In the genomic region with DNA sequence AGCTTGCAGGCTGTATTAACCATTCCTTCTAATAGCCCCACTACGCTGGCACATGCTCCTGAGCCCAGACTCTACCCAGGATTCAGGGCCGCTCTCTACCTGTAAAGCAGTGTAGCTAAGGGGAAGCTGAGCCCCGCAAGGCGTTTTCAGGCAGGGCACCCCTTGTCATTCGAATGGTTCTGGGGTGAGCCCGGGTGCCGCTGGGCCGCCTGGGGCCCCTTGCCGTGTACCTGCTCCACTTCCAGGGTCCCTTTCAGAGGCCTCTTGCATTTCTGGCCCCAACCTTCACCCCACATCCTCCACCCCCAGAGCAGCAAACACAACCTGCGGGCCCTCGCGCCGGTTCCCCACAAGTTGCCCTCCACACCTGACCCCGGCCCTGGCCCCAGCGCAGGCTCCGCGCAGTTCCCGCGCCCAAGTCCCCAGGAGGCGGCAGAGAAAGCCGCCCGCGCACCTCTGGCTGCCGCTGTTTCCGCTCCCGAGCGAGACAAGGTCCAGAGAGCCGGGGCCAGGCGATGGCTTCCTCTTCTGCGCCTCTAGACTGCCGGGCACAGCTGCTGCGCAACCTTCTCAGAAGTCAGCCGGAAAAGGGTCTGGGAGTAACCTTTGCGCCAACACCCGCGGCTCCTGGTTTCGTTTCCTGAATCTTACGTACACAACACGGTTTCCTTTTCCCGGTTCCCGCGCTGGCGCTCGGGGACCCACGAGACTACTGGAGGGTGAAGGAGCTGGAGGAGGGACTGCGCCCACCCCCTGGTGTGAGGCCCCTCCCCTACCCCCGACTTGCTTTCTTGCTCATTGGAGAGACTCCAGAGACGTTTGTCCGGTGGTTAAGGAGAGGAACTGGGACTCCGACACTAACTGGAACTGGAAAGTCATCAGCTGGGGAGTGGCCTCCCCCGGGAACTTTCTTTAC, we compare ENCODE assay signal across 1 cellular context.
TF ChIP-seq lines count a peak whose summit lies in the region.

Gene PLSCR1 (minus strand): TSS at position 595 of the 916 bp plus-strand sequence. CDS start 8,055 bp downstream, outside the sequence.

TF ChIP-seq in K562, 482 proteins besides CTCF, POLR2A, EP300 and RAD21 (continued from another document and continues in another):
- TF ChIP-seq, protein P1, sequence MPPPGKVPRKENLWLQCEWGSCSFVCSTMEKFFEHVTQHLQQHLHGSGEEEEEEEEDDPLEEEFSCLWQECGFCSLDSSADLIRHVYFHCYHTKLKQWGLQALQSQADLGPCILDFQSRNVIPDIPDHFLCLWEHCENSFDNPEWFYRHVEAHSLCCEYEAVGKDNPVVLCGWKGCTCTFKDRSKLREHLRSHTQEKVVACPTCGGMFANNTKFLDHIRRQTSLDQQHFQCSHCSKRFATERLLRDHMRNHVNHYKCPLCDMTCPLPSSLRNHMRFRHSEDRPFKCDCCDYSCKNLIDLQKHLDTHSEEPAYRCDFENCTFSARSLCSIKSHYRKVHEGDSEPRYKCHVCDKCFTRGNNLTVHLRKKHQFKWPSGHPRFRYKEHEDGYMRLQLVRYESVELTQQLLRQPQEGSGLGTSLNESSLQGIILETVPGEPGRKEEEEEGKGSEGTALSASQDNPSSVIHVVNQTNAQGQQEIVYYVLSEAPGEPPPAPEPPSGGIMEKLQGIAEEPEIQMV (tag; conservative IDR thresholded peaks at IDR 0.05; ENCODE audit: low read depth): no peak
- TF ChIP-seq ZNF174 (CRISPR knock-in tag; IDR thresholded peaks at IDR 0.05): no peak
- no peak for TF ChIP-seq NBN (IDR thresholded peaks at IDR 0.05; ENCODE audit: low read depth)
- no peak for TF ChIP-seq TCF7L2 (IDR thresholded peaks at IDR 0.05; ENCODE audit: low read depth, low read length)
- TF ChIP-seq SLC30A9 (CRISPR knock-in tag; IDR thresholded peaks at IDR 0.05): no peak
- no peak for TF ChIP-seq ZNF408 (CRISPR knock-in tag; IDR thresholded peaks at IDR 0.05; ENCODE audit: low read depth)
- TF ChIP-seq RNF2 (IDR thresholded peaks at IDR 0.05): no peak
- TF ChIP-seq HDAC6 (IDR thresholded peaks at IDR 0.05; ENCODE audit: low read depth, low read length): no peak
- TF ChIP-seq ELF2 (CRISPR knock-in tag; IDR thresholded peaks at IDR 0.05): 0 out of 2 replicates have a peak, but pooled peaks have one; percentile 28
- TF ChIP-seq ELF4 (CRISPR knock-in tag; IDR thresholded peaks at IDR 0.05): no peak
- TF ChIP-seq BACH1 (tag; IDR thresholded peaks at IDR 0.05): no peak
- no peak for TF ChIP-seq ZNF668 (CRISPR knock-in tag; IDR thresholded peaks at IDR 0.05)
- peak; percentile 46; the same call in 1 of the 2 replicates for TF ChIP-seq ZBTB7A (IDR thresholded peaks at IDR 0.05; ENCODE audit: borderline replicate concordance, control insufficient read depth, low read depth, low read length)
- TF ChIP-seq NRF1 (conservative IDR thresholded peaks at IDR 0.05 in 1 of 2, IDR thresholded peaks at IDR 0.05 in 1 of 2): peak; percentile 88 to 90
- TF ChIP-seq LARP7 (IDR thresholded peaks at IDR 0.05): no peak
- TF ChIP-seq NUFIP1 (IDR thresholded peaks at IDR 0.05; ENCODE audit: partially characterized antibody): no peak
- TF ChIP-seq CBX2 (IDR thresholded peaks at IDR 0.05; ENCODE audit: insufficient read depth, low read length, poor library complexity, severe bottlenecking): no peak
- no peak for TF ChIP-seq ZNF551 (CRISPR knock-in tag; IDR thresholded peaks at IDR 0.05)
- TF ChIP-seq PHF20 (IDR thresholded peaks at IDR 0.05; ENCODE audit: partially characterized antibody): peak; percentile 22
- TF ChIP-seq SMAD1 (IDR thresholded peaks at IDR 0.05; ENCODE audit: low read depth, low read length, partially characterized antibody): no peak
- no peak for TF ChIP-seq FOXJ2 (tag; IDR thresholded peaks at IDR 0.05)
- TF ChIP-seq, protein P2, sequence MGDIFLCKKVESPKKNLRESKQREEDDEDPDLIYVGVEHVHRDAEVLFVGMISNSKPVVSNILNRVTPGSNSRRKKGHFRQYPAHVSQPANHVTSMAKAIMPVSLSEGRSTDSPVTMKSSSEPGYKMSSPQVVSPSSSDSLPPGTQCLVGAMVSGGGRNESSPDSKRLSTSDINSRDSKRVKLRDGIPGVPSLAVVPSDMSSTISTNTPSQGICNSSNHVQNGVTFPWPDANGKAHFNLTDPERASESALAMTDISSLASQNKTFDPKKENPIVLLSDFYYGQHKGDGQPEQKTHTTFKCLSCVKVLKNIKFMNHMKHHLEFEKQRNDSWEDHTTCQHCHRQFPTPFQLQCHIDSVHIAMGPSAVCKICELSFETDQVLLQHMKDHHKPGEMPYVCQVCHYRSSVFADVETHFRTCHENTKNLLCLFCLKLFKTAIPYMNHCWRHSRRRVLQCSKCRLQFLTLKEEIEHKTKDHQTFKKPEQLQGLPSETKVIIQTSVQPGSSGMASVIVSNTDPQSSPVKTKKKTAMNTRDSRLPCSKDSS (IDR thresholded peaks at IDR 0.05; ENCODE audit: low read depth, partially characterized antibody): no peak
- no peak for TF ChIP-seq NFE2L1 (tag; IDR thresholded peaks at IDR 0.05; ENCODE audit: borderline replicate concordance, low read depth)
- TF ChIP-seq ZNF140 (CRISPR knock-in tag; IDR thresholded peaks at IDR 0.05): no peak
- TF ChIP-seq ZBTB2 (IDR thresholded peaks at IDR 0.05): no peak
- no peak for TF ChIP-seq HDAC8 (tag; IDR thresholded peaks at IDR 0.05)
- no peak for TF ChIP-seq CHD1 (IDR thresholded peaks at IDR 0.05; ENCODE audit: low read length)
- peak; percentile 80 for TF ChIP-seq GABPA (tag; conservative IDR thresholded peaks at IDR 0.05; ENCODE audit: low read depth)
- no peak for TF ChIP-seq HMG20B (CRISPR knock-in tag; IDR thresholded peaks at IDR 0.05)
- no peak for TF ChIP-seq SOX6 (IDR thresholded peaks at IDR 0.05)
- peak; percentile 78 for TF ChIP-seq ZFX (CRISPR knock-in tag; IDR thresholded peaks at IDR 0.05)
- TF ChIP-seq EHMT2 (IDR thresholded peaks at IDR 0.05): no peak
- peak; percentile 70 for TF ChIP-seq VEZF1 (CRISPR knock-in tag; IDR thresholded peaks at IDR 0.05)
- TF ChIP-seq ATF1 (CRISPR knock-in tag; IDR thresholded peaks at IDR 0.05): no peak
- TF ChIP-seq ATF1 (tag; IDR thresholded peaks at IDR 0.05): peak; percentile 44; the same call in 1 of the 2 replicates
- TF ChIP-seq, protein P3, sequence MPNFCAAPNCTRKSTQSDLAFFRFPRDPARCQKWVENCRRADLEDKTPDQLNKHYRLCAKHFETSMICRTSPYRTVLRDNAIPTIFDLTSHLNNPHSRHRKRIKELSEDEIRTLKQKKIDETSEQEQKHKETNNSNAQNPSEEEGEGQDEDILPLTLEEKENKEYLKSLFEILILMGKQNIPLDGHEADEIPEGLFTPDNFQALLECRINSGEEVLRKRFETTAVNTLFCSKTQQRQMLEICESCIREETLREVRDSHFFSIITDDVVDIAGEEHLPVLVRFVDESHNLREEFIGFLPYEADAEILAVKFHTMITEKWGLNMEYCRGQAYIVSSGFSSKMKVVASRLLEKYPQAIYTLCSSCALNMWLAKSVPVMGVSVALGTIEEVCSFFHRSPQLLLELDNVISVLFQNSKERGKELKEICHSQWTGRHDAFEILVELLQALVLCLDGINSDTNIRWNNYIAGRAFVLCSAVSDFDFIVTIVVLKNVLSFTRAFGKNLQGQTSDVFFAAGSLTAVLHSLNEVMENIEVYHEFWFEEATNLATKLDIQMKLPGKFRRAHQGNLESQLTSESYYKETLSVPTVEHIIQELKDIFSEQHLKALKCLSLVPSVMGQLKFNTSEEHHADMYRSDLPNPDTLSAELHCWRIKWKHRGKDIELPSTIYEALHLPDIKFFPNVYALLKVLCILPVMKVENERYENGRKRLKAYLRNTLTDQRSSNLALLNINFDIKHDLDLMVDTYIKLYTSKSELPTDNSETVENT (CRISPR knock-in tag; IDR thresholded peaks at IDR 0.05): no peak
- TF ChIP-seq, protein P4, sequence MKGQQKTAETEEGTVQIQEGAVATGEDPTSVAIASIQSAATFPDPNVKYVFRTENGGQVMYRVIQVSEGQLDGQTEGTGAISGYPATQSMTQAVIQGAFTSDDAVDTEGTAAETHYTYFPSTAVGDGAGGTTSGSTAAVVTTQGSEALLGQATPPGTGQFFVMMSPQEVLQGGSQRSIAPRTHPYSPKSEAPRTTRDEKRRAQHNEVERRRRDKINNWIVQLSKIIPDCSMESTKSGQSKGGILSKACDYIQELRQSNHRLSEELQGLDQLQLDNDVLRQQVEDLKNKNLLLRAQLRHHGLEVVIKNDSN (CRISPR knock-in tag; IDR thresholded peaks at IDR 0.05): no peak
- TF ChIP-seq, protein P5, sequence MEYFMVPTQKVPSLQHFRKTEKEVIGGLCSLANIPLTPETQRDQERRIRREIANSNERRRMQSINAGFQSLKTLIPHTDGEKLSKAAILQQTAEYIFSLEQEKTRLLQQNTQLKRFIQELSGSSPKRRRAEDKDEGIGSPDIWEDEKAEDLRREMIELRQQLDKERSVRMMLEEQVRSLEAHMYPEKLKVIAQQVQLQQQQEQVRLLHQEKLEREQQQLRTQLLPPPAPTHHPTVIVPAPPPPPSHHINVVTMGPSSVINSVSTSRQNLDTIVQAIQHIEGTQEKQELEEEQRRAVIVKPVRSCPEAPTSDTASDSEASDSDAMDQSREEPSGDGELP (CRISPR knock-in tag; IDR thresholded peaks at IDR 0.05; ENCODE audit: borderline replicate concordance): peak; percentile 85
- TF ChIP-seq, protein P6, sequence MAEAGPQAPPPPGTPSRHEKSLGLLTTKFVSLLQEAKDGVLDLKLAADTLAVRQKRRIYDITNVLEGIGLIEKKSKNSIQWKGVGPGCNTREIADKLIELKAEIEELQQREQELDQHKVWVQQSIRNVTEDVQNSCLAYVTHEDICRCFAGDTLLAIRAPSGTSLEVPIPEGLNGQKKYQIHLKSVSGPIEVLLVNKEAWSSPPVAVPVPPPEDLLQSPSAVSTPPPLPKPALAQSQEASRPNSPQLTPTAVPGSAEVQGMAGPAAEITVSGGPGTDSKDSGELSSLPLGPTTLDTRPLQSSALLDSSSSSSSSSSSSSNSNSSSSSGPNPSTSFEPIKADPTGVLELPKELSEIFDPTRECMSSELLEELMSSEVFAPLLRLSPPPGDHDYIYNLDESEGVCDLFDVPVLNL (CRISPR knock-in tag; IDR thresholded peaks at IDR 0.05; ENCODE audit: low read depth): no peak
- TF ChIP-seq EP400 (IDR thresholded peaks at IDR 0.05): peak; percentile 69
- TF ChIP-seq RBBP5 (IDR thresholded peaks at IDR 0.05; ENCODE audit: borderline replicate concordance, insufficient read depth, low read length, poor library complexity, severe bottlenecking): peak; percentile 91
- no peak for TF ChIP-seq SRSF1 (IDR thresholded peaks at IDR 0.05; ENCODE audit: low read depth, low read length)
- TF ChIP-seq POLR2AphosphoS5 (IDR thresholded peaks at IDR 0.05; ENCODE audit: control insufficient read depth, insufficient read depth, low read depth, low read length): peak; percentile 71
- TF ChIP-seq ZNF316 (IDR thresholded peaks at IDR 0.05): no peak
- TF ChIP-seq PHF21A (IDR thresholded peaks at IDR 0.05; ENCODE audit: borderline replicate concordance, low read depth): no peak
- peak; percentile 28; the same call in 1 of the 2 replicates for TF ChIP-seq EGR1 (conservative IDR thresholded peaks at IDR 0.05)
- TF ChIP-seq MAZ (CRISPR knock-in tag; conservative IDR thresholded peaks at IDR 0.05 in 1 of 2, IDR thresholded peaks at IDR 0.05 in 1 of 2): peak; percentile 64 to 78
- TF ChIP-seq MECOM (CRISPR knock-in tag; IDR thresholded peaks at IDR 0.05): no peak
- no peak for TF ChIP-seq ASH1L (IDR thresholded peaks at IDR 0.05; ENCODE audit: borderline replicate concordance, low read depth, partially characterized antibody)
- TF ChIP-seq NFIC (IDR thresholded peaks at IDR 0.05): 0 out of 2 replicates have a peak, but pooled peaks have one; percentile 5
- TF ChIP-seq BCL6 (CRISPR knock-in tag; IDR thresholded peaks at IDR 0.05): no peak
- no peak for TF ChIP-seq ILK (tag; IDR thresholded peaks at IDR 0.05; ENCODE audit: borderline replicate concordance, low read depth)
